26 cellular contexts compared by ENCODE assay signal in genomic region chr18:10401930-10402329, GRCh38. TPM values are rescaled to one million over a fixed set of nuclear protein-coding genes. Genes with fewer than 3 reads are reported as not detected.
"Had no signal": no experiment of that assay in that cellular context is flagged by ENCODE, and none has a peak within 500 bp of the region (broad histone marks: within the 10 kb centered on the region; RNA-seq: fewer than 3 reads in every experiment).

No MANE protein-coding gene starts in this region.

- H3K4me1 Mint-ChIP-seq: activated CD4-positive, alpha-beta memory T cell treated with anti-CD3 and anti-CD28 coated beads, Interleukin-2, amount 10 ng/mL, durations not matched to agents 7 days and 5 days; activated CD4-positive, alpha-beta T cell treated with anti-CD3 and anti-CD28 coated beads, Interleukin-2, amount 10 ng/mL, durations not matched to agents 24 days and 14 days; stimulated activated effector memory CD8-positive, alpha-beta T cell treated with anti-CD3 and anti-CD28 coated beads, Interleukin-12 subunit alpha, Interleukin-12 subunit beta, amount 100 ng/mL, for 72 hours; stimulated activated naive CD8-positive, alpha-beta T cell treated with anti-CD3 and anti-CD28 coated beads, Interleukin-15, amount 100 ng/mL, for 72 hours; T-helper 17 cell had no signal

- H3K9me3 Mint-ChIP-seq: activated CD4-positive, alpha-beta memory T cell treated with anti-CD3 and anti-CD28 coated beads, Interleukin-2, amount 10 ng/mL, durations not matched to agents 7 days and 5 days; activated CD4-positive, alpha-beta T cell treated with anti-CD3 and anti-CD28 coated beads, Interleukin-2, amount 10 ng/mL, durations not matched to agents 24 days and 14 days; activated T-cell treated with anti-CD3 and anti-CD28 coated beads, Interleukin-2, amount 50 U/mL, for 24 hours; naive thymus-derived CD8-positive, alpha-beta T cell; stimulated activated effector memory CD8-positive, alpha-beta T cell treated with anti-CD3 and anti-CD28 coated beads, Interleukin-12 subunit alpha, Interleukin-12 subunit beta, amount 100 ng/mL, for 72 hours; stimulated activated naive CD8-positive, alpha-beta T cell treated with anti-CD3 and anti-CD28 coated beads, Interleukin-15, amount 100 ng/mL, for 72 hours had no signal

- H3K4me3 Mint-ChIP-seq: activated CD4-positive, alpha-beta memory T cell treated with anti-CD3 and anti-CD28 coated beads, Interleukin-2, amount 10 ng/mL, durations not matched to agents 7 days and 5 days; activated CD4-positive, alpha-beta T cell treated with anti-CD3 and anti-CD28 coated beads, Interleukin-2, amount 10 ng/mL, durations not matched to agents 24 days and 14 days; activated T-cell treated with anti-CD3 and anti-CD28 coated beads, Interleukin-2, amount 50 U/mL, for 24 hours; naive thymus-derived CD8-positive, alpha-beta T cell; stimulated activated effector memory CD8-positive, alpha-beta T cell treated with anti-CD3 and anti-CD28 coated beads, Interleukin-12 subunit alpha, Interleukin-12 subunit beta, amount 100 ng/mL, for 72 hours; stimulated activated naive CD8-positive, alpha-beta T cell treated with anti-CD3 and anti-CD28 coated beads, Interleukin-15, amount 100 ng/mL, for 72 hours; T-helper 17 cell had no signal

- FAIRE-seq: small intestine had no signal

- H3K4me3 ChIP-seq: breast epithelium, gastroesophageal sphincter, sigmoid colon, suprapubic skin, tibial artery had no signal

- H3K9me3 ChIP-seq: breast epithelium, gastroesophageal sphincter, sigmoid colon, suprapubic skin, tibial artery had no signal

- DNase-seq: activated CD4-positive, alpha-beta memory T cell treated with anti-CD3 and anti-CD28 coated beads, Interleukin-2, amount 10 ng/mL, durations not matched to agents 7 days and 5 days; activated CD4-positive, alpha-beta T cell treated with anti-CD3 and anti-CD28 coated beads, Interleukin-2, amount 10 ng/mL, durations not matched to agents 24 days and 14 days; activated CD4-positive, CD25-positive, alpha-beta regulatory T cell treated with anti-CD3 and anti-CD28 coated beads, Interleukin-2, amount 50 U/mL, for 72 hours; activated CD8-positive, alpha-beta memory T cell treated with anti-CD3 and anti-CD28 coated beads, Interleukin-2, amount 50 U/mL, for 48 hours; activated gamma-delta T cell; activated naive CD4-positive, alpha-beta T cell treated with anti-CD3 and anti-CD28 coated beads, Interleukin-2, amount 50 U/mL, for 16 hours; activated T-cell treated with anti-CD3 and anti-CD28 coated beads, Interleukin-2, amount 50 U/mL, for 24 hours; amniotic stem cell; central memory CD4-positive, alpha-beta T cell; effector CD4-positive, alpha-beta T cell; erythroblast; left colon; mammary epithelial cell; naive thymus-derived CD8-positive, alpha-beta T cell; posterior cingulate gyrus; sigmoid colon; small intestine; stimulated activated CD4-positive, alpha-beta T cell treated with anti-CD3 and anti-CD28 coated beads, Interleukin-4, amount 100 ng/mL, for 24 hours; stimulated activated naive CD8-positive, alpha-beta T cell treated with anti-CD3 and anti-CD28 coated beads, Interleukin-15, amount 100 ng/mL, for 72 hours; T-helper 17 cell; T1000; tibial artery had no signal

- ATAC-seq: gastroesophageal sphincter; left colon; naive thymus-derived CD8-positive, alpha-beta T cell; stimulated activated effector memory CD8-positive, alpha-beta T cell treated with anti-CD3 and anti-CD28 coated beads, Interleukin-12 subunit alpha, Interleukin-12 subunit beta, amount 100 ng/mL, for 72 hours; stimulated activated naive CD8-positive, alpha-beta T cell treated with anti-CD3 and anti-CD28 coated beads, Interleukin-15, amount 100 ng/mL, for 72 hours; T-helper 17 cell had no signal

- H3K36me3 Mint-ChIP-seq: naive thymus-derived CD8-positive, alpha-beta T cell; stimulated activated effector memory CD8-positive, alpha-beta T cell treated with anti-CD3 and anti-CD28 coated beads, Interleukin-12 subunit alpha, Interleukin-12 subunit beta, amount 100 ng/mL, for 72 hours had no signal

- H3K27ac ChIP-seq: breast epithelium, gastroesophageal sphincter, sigmoid colon, suprapubic skin, tibial artery had no signal

- H3K36me3 ChIP-seq: breast epithelium, gastroesophageal sphincter, sigmoid colon, suprapubic skin, tibial artery had no signal

- H3K4me1 ChIP-seq: breast epithelium, tibial artery had no signal

- H3K27me3 ChIP-seq: breast epithelium, suprapubic skin, tibial artery had no signal

- H3K27ac Mint-ChIP-seq: activated CD4-positive, alpha-beta memory T cell treated with anti-CD3 and anti-CD28 coated beads, Interleukin-2, amount 10 ng/mL, durations not matched to agents 7 days and 5 days; activated CD4-positive, alpha-beta T cell treated with anti-CD3 and anti-CD28 coated beads, Interleukin-2, amount 10 ng/mL, durations not matched to agents 24 days and 14 days; activated T-cell treated with anti-CD3 and anti-CD28 coated beads, Interleukin-2, amount 50 U/mL, for 24 hours; naive thymus-derived CD8-positive, alpha-beta T cell; stimulated activated effector memory CD8-positive, alpha-beta T cell treated with anti-CD3 and anti-CD28 coated beads, Interleukin-12 subunit alpha, Interleukin-12 subunit beta, amount 100 ng/mL, for 72 hours; stimulated activated naive CD8-positive, alpha-beta T cell treated with anti-CD3 and anti-CD28 coated beads, Interleukin-15, amount 100 ng/mL, for 72 hours; T-helper 17 cell had no signal

RNA-seq across cellular contexts. Expression of gene APCDD1, which starts 52.5 kb away (rescaled TPM):
- total RNA-seq: activated CD4-positive, alpha-beta memory T cell treated with anti-CD3 and anti-CD28 coated beads, Interleukin-2, amount 10 ng/mL, durations not matched to agents 7 days and 5 days; activated CD4-positive, alpha-beta T cell treated with anti-CD3 and anti-CD28 coated beads, Interleukin-2, amount 10 ng/mL, durations not matched to agents 24 days and 14 days; naive thymus-derived CD8-positive, alpha-beta T cell; T-helper 17 cell had no signal
- polyA plus RNA-seq: naive thymus-derived CD8-positive, alpha-beta T cell had no signal
